In the genomic region with DNA sequence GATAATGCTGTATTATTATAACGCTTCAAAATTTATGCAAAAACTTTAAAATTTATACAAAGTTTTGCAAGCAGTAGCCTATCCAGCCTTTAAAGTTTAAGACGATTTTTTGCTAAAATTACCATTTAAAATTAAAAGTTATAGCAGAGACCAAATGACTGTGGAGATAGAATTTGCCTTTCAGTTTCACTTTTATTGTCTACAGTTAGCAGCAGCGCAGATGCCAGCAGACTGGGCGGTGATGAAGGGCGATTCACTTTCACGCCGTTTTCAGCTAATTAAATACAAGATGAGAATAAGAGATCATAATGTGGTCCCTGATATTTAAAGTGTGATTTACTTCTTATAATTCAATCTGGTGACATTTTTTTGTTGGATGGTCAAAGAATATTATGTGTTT, we compare ENCODE assay signal across 8 cellular contexts.
DNase-seq lines count a peak whose midpoint lies in the region; ATAC-seq and TF ChIP-seq lines count a peak whose summit lies in the region.

No MANE protein-coding gene starts in this region.

- WGBS in hepatocyte (ENCODE audit: low lambda C conversion rate, missing lambda C conversion rate), result 88% methylated on average over 7 of the region's 7 CpGs
- no CpG with 5 or more reads among the region's 7 CpGs for WGBS in mesendoderm (ENCODE audit: extremely low coverage, insufficient coverage, low lambda C conversion rate)

- H3K27ac ChIP-seq in hepatocyte (no peak overlapping the region), mesendoderm (ENCODE audit: low read depth, low read length) (no peak overlapping the region)

- no peaks in the 10 kb centered on the region for H3K9me3 ChIP-seq in hepatocyte (ENCODE audit: low read depth)

- no peak overlapping the region for H3K23ac ChIP-seq in mesendoderm (ENCODE audit: low read length)

- H2AK5ac ChIP-seq in mesendoderm (ENCODE audit: low read length), result no peak overlapping the region

- no peak overlapping the region for H3K9ac ChIP-seq in mesendoderm (ENCODE audit: low read length)

- no peaks in the 10 kb centered on the region for H3K36me3 ChIP-seq in hepatocyte (replicated peaks; ENCODE audit: insufficient read depth, low read depth)
- H3K36me3 ChIP-seq in mesendoderm (ENCODE audit: control insufficient read depth, insufficient read depth, low read length), result no peaks in the 10 kb centered on the region

- peak overlapping the region; percentile 0 for H2AFZ ChIP-seq in hepatocyte

- H3K4me1 ChIP-seq in hepatocyte (ENCODE audit: insufficient read depth) (peaks cover 7% of the 10 kb centered on the region), mesendoderm (ENCODE audit: control insufficient read depth, low read depth, low read length) (no peaks in the 10 kb centered on the region)

- H3K79me1 ChIP-seq in mesendoderm (ENCODE audit: low read length), result no peaks in the 10 kb centered on the region

- H4K8ac ChIP-seq in mesendoderm (ENCODE audit: low read depth, low read length), result no peak overlapping the region

- H3K9me2 ChIP-seq in hepatocyte (replicated peaks; ENCODE audit: insufficient read depth), result no peaks in the 10 kb centered on the region

- TF ChIP-seq CTCF in GM10266 (IDR thresholded peaks at IDR 0.05; ENCODE audit: control insufficient read depth, insufficient read depth, low read depth, missing control alignments) (no peak), hepatocyte (IDR thresholded peaks at IDR 0.05; ENCODE audit: poor library complexity) (no peak)

- no peak overlapping the region for H3K56ac ChIP-seq in mesendoderm (ENCODE audit: low read length)

- no peak overlapping the region for H2BK15ac ChIP-seq in mesendoderm (replicated peaks; ENCODE audit: low read depth)

- H3K27me3 ChIP-seq in hepatocyte (no peaks in the 10 kb centered on the region), mesendoderm (ENCODE audit: insufficient read depth, low read length, poor library complexity) (no peaks in the 10 kb centered on the region)

- no peak overlapping the region for H3K4me2 ChIP-seq in hepatocyte
- no peak overlapping the region for H3K4me2 ChIP-seq in mesendoderm (ENCODE audit: low read length)

- ATAC-seq in GM21717 (IDR thresholded peaks at IDR 0.05; ENCODE audit: unreplicated experiment), result peak; percentile 96

- H4K5ac ChIP-seq in mesendoderm (ENCODE audit: low read length), result no peak overlapping the region

- no peak overlapping the region for H3K18ac ChIP-seq in mesendoderm (ENCODE audit: low read length)

- no peak overlapping the region for H2BK5ac ChIP-seq in mesendoderm (ENCODE audit: low read length)

- no peak overlapping the region for H3K4ac ChIP-seq in mesendoderm (ENCODE audit: low read depth, low read length)

- no peak overlapping the region for H2BK120ac ChIP-seq in mesendoderm (ENCODE audit: low read depth, low read length)

- no peak overlapping the region for H3K4me3 ChIP-seq in hepatocyte
- no peak overlapping the region for H3K4me3 ChIP-seq in mesendoderm (ENCODE audit: low read length)

- H3K79me2 ChIP-seq in hepatocyte (no peaks in the 10 kb centered on the region), mesendoderm (ENCODE audit: control insufficient read depth, insufficient read depth, low read length) (no peaks in the 10 kb centered on the region)

- DNase-seq in GM10266 (ENCODE audit: extremely low spot score), result peak; percentile 31
- peak; percentile 2 for DNase-seq in MV-4-11 (lab: John Stamatoyannopoulos, UW)
- no peak for DNase-seq in hepatocyte (ENCODE audit: low spot score)
- DNase-seq in HK-2 (ENCODE audit: unreplicated experiment), result no peak
- no peak for DNase-seq in GOT3 (lab: John Stamatoyannopoulos, UW)
- no peak for DNase-seq in G401 (ENCODE audit: low spot score)
- no peak for DNase-seq in mesendoderm

- in situ Hi-C loops in G401 (cut with HindIII; ENCODE audit: low sequenced_read_pairs), result no loop called here

- H4K20me1 ChIP-seq in hepatocyte (ENCODE audit: insufficient read depth, poor library complexity, severe bottlenecking), result no peaks in the 10 kb centered on the region

Comparison
In these comparisons a context has a peak if more than half of its experiments do, and no peak if none do; other contexts are left out.
1. DNase-seq: peak in GM10266 (single experiment) and MV-4-11 (single experiment); none in hepatocyte (single experiment), HK-2 (single experiment), GOT3 (single experiment), G401 (single experiment) and mesendoderm (single experiment).